22 cellular contexts compared by ENCODE assay signal in the genomic region with DNA sequence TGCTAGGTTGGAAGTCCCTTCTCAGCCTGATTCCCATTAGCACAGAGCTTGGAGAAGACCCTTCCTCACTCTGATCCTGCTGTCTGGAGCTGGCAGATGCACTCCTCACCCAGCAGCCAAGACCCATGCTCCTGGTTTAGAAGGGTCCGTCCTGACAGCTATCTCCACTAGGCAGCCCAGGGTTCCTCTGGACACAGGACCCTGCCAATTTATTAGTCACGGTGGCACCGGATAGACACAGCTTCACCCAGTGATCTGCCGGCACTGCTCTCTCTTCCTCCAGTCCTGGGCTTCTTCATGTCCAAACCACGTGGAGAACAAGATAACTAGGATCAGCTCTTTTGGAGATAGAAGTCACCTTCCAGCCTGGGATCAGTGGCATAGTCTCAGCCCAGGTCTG. TPM values are rescaled to one million over a fixed set of nuclear protein-coding genes. Genes with fewer than 3 reads are reported as not detected.
"Had no signal": no experiment of that assay in that cellular context is flagged by ENCODE, and none has a peak within 500 bp of the region (broad histone marks: within the 10 kb centered on the region; RNA-seq: fewer than 3 reads in every experiment).

No MANE protein-coding gene starts in this region.

- H3K4me3 ChIP-seq: ascending aorta, hepatocyte, suprapubic skin had no signal

- H2AFZ ChIP-seq: hepatocyte had no signal

- ATAC-seq: activated naive CD4-positive, alpha-beta T cell treated with anti-CD3 and anti-CD28 coated beads, Interleukin-2, amount 50 U/mL, for 72 hours; activated T-helper 17 cell treated with anti-CD3 and anti-CD28 coated beads, Interleukin-2, amount 50 U/mL, for 72 hours; foreskin keratinocyte; stimulated activated naive CD8-positive, alpha-beta T cell treated with anti-CD3 and anti-CD28 coated beads, Interleukin-15, amount 100 ng/mL, for 72 hours had no signal

- H3K4me1 ChIP-seq: ascending aorta, foreskin keratinocyte, tibial nerve had no signal

- DNase-seq: activated T-cell treated with anti-CD3 and anti-CD28 coated beads, Interleukin-2, amount 50 U/mL, for 24 hours; brain microvascular endothelial cell; effector memory CD4-positive, alpha-beta T cell; foreskin keratinocyte; left ventricle myocardium inferior; mammary epithelial cell; midbrain; stimulated activated CD4-positive, alpha-beta T cell treated with anti-CD3 and anti-CD28 coated beads, Interleukin-12 subunit alpha, Interleukin-12 subunit beta, amount 100 ng/mL, for 4 hours; stimulated activated naive CD8-positive, alpha-beta T cell treated with anti-CD3 and anti-CD28 coated beads, Interleukin-15, amount 100 ng/mL, for 72 hours; T-helper 9 cell had no signal

- H3K27ac ChIP-seq: ascending aorta, brain microvascular endothelial cell, foreskin keratinocyte, hepatocyte, left ventricle myocardium inferior, suprapubic skin, tibial nerve had no signal

- H3K27me3 ChIP-seq: ascending aorta, brain microvascular endothelial cell, foreskin keratinocyte, tibial nerve, uterus had no signal

- H3K36me3 ChIP-seq: ascending aorta, brain microvascular endothelial cell, left ventricle myocardium inferior, suprapubic skin, tibial nerve, uterus had no signal

- H3K9me3 ChIP-seq: ascending aorta, left ventricle myocardium inferior, suprapubic skin, tibial nerve, uterus had no signal

- FAIRE-seq: colon had no signal

- H3K79me2 ChIP-seq: hepatocyte had no signal

RNA-seq across cellular contexts. Expression of a gene that starts 26.2 kb away (rescaled TPM):
- total RNA-seq: activated naive CD4-positive, alpha-beta T cell treated with anti-CD3 and anti-CD28 coated beads, Interleukin-2, amount 50 U/mL, for 72 hours; activated T-helper 17 cell treated with anti-CD3 and anti-CD28 coated beads, Interleukin-2, amount 50 U/mL, for 72 hours; ascending aorta; dermis microvascular lymphatic vessel endothelial cell; foreskin keratinocyte; left ventricle myocardium inferior; mammary epithelial cell; natural killer cell treated with Interleukin-12 subunit alpha and Interleukin-12 subunit beta and Interleukin-15 and Interleukin-18, amount 100 ng/mL, for 72 hours; suprapubic skin; tibial nerve had no signal
- polyA plus RNA-seq: adipose tissue, esophagus, foreskin keratinocyte, hepatocyte, mammary epithelial cell had no signal

RNA-seq across cellular contexts. Expression of a gene that starts 53.9 kb away (rescaled TPM):
- total RNA-seq: activated naive CD4-positive, alpha-beta T cell treated with anti-CD3 and anti-CD28 coated beads, Interleukin-2, amount 50 U/mL, for 72 hours; activated T-helper 17 cell treated with anti-CD3 and anti-CD28 coated beads, Interleukin-2, amount 50 U/mL, for 72 hours; ascending aorta; dermis microvascular lymphatic vessel endothelial cell; foreskin keratinocyte; hepatocyte; left ventricle myocardium inferior; mammary epithelial cell; suprapubic skin; tibial nerve had no signal
- polyA plus RNA-seq: esophagus, foreskin keratinocyte, hepatocyte, mammary epithelial cell had no signal
